ENCODE assay signal across 8 cellular contexts in the genomic region with DNA sequence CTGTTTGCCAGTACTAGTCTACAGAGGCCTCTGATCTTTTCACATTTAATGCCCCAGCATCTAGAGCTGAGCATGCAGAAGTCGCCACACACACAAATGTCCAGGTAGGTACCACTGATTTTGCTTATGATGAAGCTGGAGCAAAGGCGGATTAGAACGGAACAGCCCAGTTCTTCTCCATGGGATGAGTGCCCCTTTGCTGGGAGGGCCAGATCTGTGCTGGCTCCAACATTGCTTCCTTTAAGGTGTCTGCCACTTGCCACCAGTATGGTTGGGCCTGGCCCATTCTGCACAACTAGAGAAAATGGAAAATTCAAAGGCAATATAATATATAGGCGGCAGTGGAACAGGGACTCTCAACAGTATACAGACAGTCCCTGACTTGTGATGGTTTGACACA. TPM values are rescaled to one million over a fixed set of nuclear protein-coding genes. Genes with fewer than 3 reads are reported as not detected.
DNase-seq lines count a peak whose midpoint lies in the region; ATAC-seq and TF ChIP-seq lines count a peak whose summit lies in the region.
"Had no signal": no experiment of that assay in that cellular context is flagged by ENCODE, and none has a peak within 500 bp of the region (broad histone marks: within the 10 kb centered on the region; RNA-seq: fewer than 3 reads in every experiment).

No MANE protein-coding gene starts in this region.

- H3K9ac ChIP-seq in PC-3 (ENCODE audit: low read length) = no peak overlapping the region

- peak overlapping the region; percentile 86 for H3K4me2 ChIP-seq in DOHH2 (ENCODE audit: low read length)
- H3K4me2 ChIP-seq in PC-3 (ENCODE audit: low read length) = no peak overlapping the region

- H3K4me3 ChIP-seq in DOHH2 (ENCODE audit: low read length) = no peak overlapping the region
- no peak overlapping the region for H3K4me3 ChIP-seq in PC-3 (ENCODE audit: low read length)
- H3K4me3 ChIP-seq in esophagus squamous epithelium = peak overlapping the region in 1 of 4 donors; percentile 88
- H3K4me3 ChIP-seq in skin epidermis = no peak overlapping the region

- no peaks in the 10 kb centered on the region for H3K9me3 ChIP-seq in DOHH2 (ENCODE audit: control insufficient read depth, insufficient read depth, low read length)
- H3K9me3 ChIP-seq in PC-3 (ENCODE audit: low read length) = no peaks in the 10 kb centered on the region
- no peaks in the 10 kb centered on the region for H3K9me3 ChIP-seq in esophagus squamous epithelium

- H3K27ac ChIP-seq in DOHH2 (ENCODE audit: low read depth, low read length) (no peak overlapping the region), PC-3 (ENCODE audit: low read length) (0 out of 2 replicates have a peak overlapping the region, but pooled peaks have one; percentile 5), esophagus squamous epithelium (peak overlapping the region; percentile 100), skin epidermis (peak overlapping the region in 11 of 21 experiments; percentile 84 to 100 (median 98))

- H2AFZ ChIP-seq in PC-3 (ENCODE audit: low read length) = no peak overlapping the region

- CTCF ChIA-PET in PC-3 (lab: Charles Lee) = no interaction called here

- H3K9me2 ChIP-seq in DOHH2 (replicated peaks; ENCODE audit: control insufficient read depth, low read length) = no peaks in the 10 kb centered on the region
- no peaks in the 10 kb centered on the region for H3K9me2 ChIP-seq in PC-3 (replicated peaks; ENCODE audit: low read length)

- no peak for TF ChIP-seq CTCF in DOHH2 (IDR thresholded peaks at IDR 0.05; ENCODE audit: low read depth, low read length, poor library complexity, severe bottlenecking)
- TF ChIP-seq CTCF in PC-3 (conservative IDR thresholded peaks at IDR 0.05; ENCODE audit: low read depth, low read length) = no peak
- TF ChIP-seq CTCF in esophagus squamous epithelium (IDR thresholded peaks at IDR 0.05) = no peak

- BruUV-seq in PC-3 (replicated peaks; lab: Mats Ljungman, UMichigan) = no TSS peak

- ATAC-seq in PC-3 (no peak), GM21390 (IDR thresholded peaks at IDR 0.05; ENCODE audit: unreplicated experiment) (no peak), HG03135 (IDR thresholded peaks at IDR 0.05; ENCODE audit: unreplicated experiment) (no peak)

- H4K20me1 ChIP-seq in DOHH2 (ENCODE audit: control insufficient read depth, insufficient read depth, low read depth, low read length) = no peaks in the 10 kb centered on the region; the same call in 1 of the 2 replicates
- H4K20me1 ChIP-seq in PC-3 (ENCODE audit: low read length) = peaks cover 6% of the 10 kb centered on the region; the same call in 1 of the 2 replicates

- WGBS in esophagus squamous epithelium, 2 donors = 88 to 91% methylated on average over 3 to 4 of the region's 4 CpGs

- DNase-seq in PC-3 (no peak), esophagus squamous epithelium (lab: John Stamatoyannopoulos, UW) (no peak)
- no peak for DNase-seq in activated effector memory CD4-positive, alpha-beta T cell treated with Interleukin-2 at 50 U/mL for 16 hours
- DNase-seq: stimulated activated CD4-positive, alpha-beta T cell treated with anti-CD3 and anti-CD28 coated beads, Interleukin-2, amount 100 ng/mL, for 48 hours had no signal

- H3F3A ChIP-seq in DOHH2 (ENCODE audit: control insufficient read depth, insufficient read depth) (peaks cover 4% of the 10 kb centered on the region; the same call in 1 of the 2 replicates), PC-3 (ENCODE audit: low read length, unreplicated experiment) (peaks cover 17% of the 10 kb centered on the region)

- H3K27me3 ChIP-seq in DOHH2 (ENCODE audit: control insufficient read depth, low read length) (no peaks in the 10 kb centered on the region), PC-3 (ENCODE audit: low read length) (no peaks in the 10 kb centered on the region), esophagus squamous epithelium (no peaks in the 10 kb centered on the region)

- TF ChIP-seq POLR2A in esophagus squamous epithelium (IDR thresholded peaks at IDR 0.05) = no peak

- POLR2A ChIA-PET in PC-3 (lab: Charles Lee; ENCODE audit: unreplicated experiment) = no interaction called here

- H3K4me1 ChIP-seq in DOHH2 (ENCODE audit: control insufficient read depth, low read length) (peaks cover 23% of the 10 kb centered on the region), PC-3 (ENCODE audit: insufficient read depth, low read length) (peaks cover 53% of the 10 kb centered on the region), esophagus squamous epithelium (peaks cover 39 to 73% (median 59%) of the 10 kb centered on the region in 3 donors)

- H3K36me3 ChIP-seq in DOHH2 (ENCODE audit: control insufficient read depth, low read length) (no peaks in the 10 kb centered on the region), PC-3 (ENCODE audit: low read depth, low read length) (no peaks in the 10 kb centered on the region), esophagus squamous epithelium (no peaks in the 10 kb centered on the region)

- H3K79me2 ChIP-seq in DOHH2 (ENCODE audit: control insufficient read depth, low read length) = peaks cover 20% of the 10 kb centered on the region
- peaks cover 21% of the 10 kb centered on the region for H3K79me2 ChIP-seq in PC-3 (ENCODE audit: low read length)

- intact Hi-C loops in PC-3 (cut with micrococcal nuclease) = no loop called here
- intact Hi-C loops in esophagus squamous epithelium (cut with DNase I) = no loop called here

RNA-seq across cellular contexts. Expression of a gene that starts 2.2 kb away (rescaled TPM):
- total RNA-seq in PC-3 (2014; rRNA removed) (19.1 and 26.0 TPM in 2 replicates), esophagus squamous epithelium (10 to 100 TPM in 3 of 4 donors, 1 to 10 TPM in 1; 7.2 to 23.0 (median 17.4) TPM)
